In the genomic region with DNA sequence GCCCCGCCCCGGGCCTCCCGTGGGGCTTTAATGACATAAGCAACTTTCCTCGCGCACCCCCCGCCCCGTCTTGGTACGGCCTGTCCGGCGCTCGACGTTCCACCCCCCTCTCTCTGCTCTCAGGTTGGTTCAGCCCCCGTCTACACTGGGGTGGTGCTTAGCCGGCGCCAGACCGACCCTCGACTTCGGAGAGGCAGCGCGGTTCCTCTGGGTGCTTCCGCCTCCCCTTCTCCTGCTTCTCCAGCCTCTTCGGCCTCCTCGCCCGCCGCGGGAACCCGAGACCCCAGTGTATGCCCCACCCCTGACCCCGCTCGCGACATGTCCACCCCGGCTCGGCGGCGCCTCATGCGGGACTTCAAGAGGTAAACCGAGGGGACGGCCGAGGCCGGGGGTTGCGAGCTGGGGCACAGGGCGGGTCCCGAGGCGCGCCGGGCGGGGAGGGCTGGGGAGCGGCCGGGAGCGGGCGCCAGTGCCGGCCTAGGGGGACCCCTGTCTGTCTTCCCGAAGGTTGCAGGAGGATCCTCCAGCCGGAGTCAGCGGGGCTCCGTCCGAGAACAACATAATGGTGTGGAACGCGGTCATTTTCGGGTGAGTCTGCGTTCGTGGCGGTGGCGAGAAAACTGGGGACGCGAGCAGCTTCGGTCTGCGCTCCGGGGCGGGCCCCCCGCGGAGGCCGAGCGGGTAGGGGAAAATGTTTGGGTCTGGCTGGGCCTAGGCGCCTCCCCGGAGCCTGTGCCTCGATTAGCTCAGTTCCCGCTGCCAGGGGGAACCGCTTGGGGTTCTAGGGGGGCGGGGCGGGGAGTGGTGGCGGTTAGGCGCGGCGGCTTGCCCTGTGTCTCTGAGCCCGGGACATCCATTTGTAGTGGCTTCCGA, we compare ENCODE assay signal across 1 cellular context.
TF ChIP-seq lines count a peak whose summit lies in the region.

A gene (plus strand): TSS at position 170 of the 873 bp plus-strand sequence. CDS start 149 bp downstream, at position 319.

TF ChIP-seq in HepG2, 621 proteins besides CTCF, POLR2A, EP300 and RAD21 (continued from another document and continues in another):
- TF ChIP-seq, protein P1, sequence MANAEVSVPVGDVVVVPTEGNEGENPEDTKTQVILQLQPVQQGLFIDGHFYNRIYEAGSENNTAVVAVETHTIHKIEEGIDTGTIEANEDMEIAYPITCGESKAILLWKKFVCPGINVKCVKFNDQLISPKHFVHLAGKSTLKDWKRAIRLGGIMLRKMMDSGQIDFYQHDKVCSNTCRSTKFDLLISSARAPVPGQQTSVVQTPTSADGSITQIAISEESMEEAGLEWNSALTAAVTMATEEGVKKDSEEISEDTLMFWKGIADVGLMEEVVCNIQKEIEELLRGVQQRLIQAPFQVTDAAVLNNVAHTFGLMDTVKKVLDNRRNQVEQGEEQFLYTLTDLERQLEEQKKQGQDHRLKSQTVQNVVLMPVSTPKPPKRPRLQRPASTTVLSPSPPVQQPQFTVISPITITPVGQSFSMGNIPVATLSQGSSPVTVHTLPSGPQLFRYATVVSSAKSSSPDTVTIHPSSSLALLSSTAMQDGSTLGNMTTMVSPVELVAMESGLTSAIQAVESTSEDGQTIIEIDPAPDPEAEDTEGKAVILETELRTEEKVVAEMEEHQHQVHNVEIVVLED (CRISPR knock-in tag; IDR thresholded peaks at IDR 0.05; ENCODE audit: borderline replicate concordance), result peak; percentile 62
- TF ChIP-seq ZNF350 (CRISPR knock-in tag; IDR thresholded peaks at IDR 0.05; ENCODE audit: borderline replicate concordance, low read depth) (peak; percentile 14; the same call in 1 of the 2 replicates), CCDC6 (CRISPR knock-in tag; IDR thresholded peaks at IDR 0.05) (peak; percentile 20; the same call in 1 of the 2 replicates), ZNF430 (CRISPR knock-in tag; IDR thresholded peaks at IDR 0.05) (0 out of 2 replicates have a peak, but pooled peaks have one; percentile 38), HNRNPK (IDR thresholded peaks at IDR 0.05; ENCODE audit: low read depth, low read length, poor library complexity, severe bottlenecking) (no peak), ZNF274 (CRISPR knock-in tag; IDR thresholded peaks at IDR 0.05) (no peak), SAP130 (CRISPR knock-in tag; IDR thresholded peaks at IDR 0.05; ENCODE audit: low read depth) (0 out of 2 replicates have a peak, but pooled peaks have one; percentile 24), IRF2 (CRISPR knock-in tag; IDR thresholded peaks at IDR 0.05) (0 out of 2 replicates have a peak, but pooled peaks have one; percentile 32), U2AF1 (optimal IDR thresholded peaks at IDR 0.05; ENCODE audit: low read depth, low read length) (no peak), HNRNPUL1 (IDR thresholded peaks at IDR 0.05; ENCODE audit: low read depth, low read length) (no peak), ADNP (CRISPR knock-in tag; IDR thresholded peaks at IDR 0.05) (no peak), ZKSCAN1 (IDR thresholded peaks at IDR 0.05; ENCODE audit: low read length) (no peak), ZNF143 (CRISPR knock-in tag; IDR thresholded peaks at IDR 0.05) (no peak), REPIN1 (CRISPR knock-in tag; IDR thresholded peaks at IDR 0.05; ENCODE audit: borderline replicate concordance, low read depth) (no peak), ZNF263 (CRISPR knock-in tag; IDR thresholded peaks at IDR 0.05) (no peak), THAP11 (CRISPR knock-in tag; IDR thresholded peaks at IDR 0.05) (peak; percentile 45; the same call in 1 of the 2 replicates), ZNF501 (CRISPR knock-in tag; IDR thresholded peaks at IDR 0.05) (peak; percentile 63), HDAC1 (CRISPR knock-in tag; IDR thresholded peaks at IDR 0.05) (peak; percentile 58), FOXA3 (CRISPR knock-in tag; IDR thresholded peaks at IDR 0.05) (peak; percentile 13; the same call in 1 of the 2 replicates), ZFY (CRISPR knock-in tag; IDR thresholded peaks at IDR 0.05) (peak; percentile 65), PHF21A (CRISPR knock-in tag; IDR thresholded peaks at IDR 0.05) (peak; percentile 46; the same call in 1 of the 2 replicates), POLR2G (IDR thresholded peaks at IDR 0.05; ENCODE audit: low read depth, low read length) (peak; percentile 92), CENPX (CRISPR knock-in tag; IDR thresholded peaks at IDR 0.05) (no peak), HNRNPLL (IDR thresholded peaks at IDR 0.05; ENCODE audit: low read depth, low read length, poor library complexity, severe bottlenecking) (peak; percentile 47), ZNF567 (CRISPR knock-in tag; IDR thresholded peaks at IDR 0.05; ENCODE audit: borderline replicate concordance) (no peak), MIER2 (CRISPR knock-in tag; IDR thresholded peaks at IDR 0.05) (no peak), GFI1 (CRISPR knock-in tag; IDR thresholded peaks at IDR 0.05; ENCODE audit: borderline replicate concordance) (0 out of 2 replicates have a peak, but pooled peaks have one; percentile 45), FOXC1 (CRISPR knock-in tag; IDR thresholded peaks at IDR 0.05; ENCODE audit: borderline replicate concordance) (peak; percentile 17; the same call in 1 of the 2 replicates), HOXA9 (CRISPR knock-in tag; IDR thresholded peaks at IDR 0.05; ENCODE audit: borderline replicate concordance) (no peak), ZMYM4 (CRISPR knock-in tag; IDR thresholded peaks at IDR 0.05) (peak; percentile 67), PRMT3 (CRISPR knock-in tag; IDR thresholded peaks at IDR 0.05; ENCODE audit: borderline replicate concordance, low read depth) (no peak), FOXK1 (CRISPR knock-in tag; IDR thresholded peaks at IDR 0.05; ENCODE audit: borderline replicate concordance, low read depth) (peak; percentile 32; the same call in 1 of the 2 replicates), NCOA2 (CRISPR knock-in tag; IDR thresholded peaks at IDR 0.05) (no peak), MAF1 (CRISPR knock-in tag; IDR thresholded peaks at IDR 0.05; ENCODE audit: borderline replicate concordance) (no peak), HNF4G (IDR thresholded peaks at IDR 0.05; ENCODE audit: borderline replicate concordance, low read depth, low read length) (no peak), HNF4G (CRISPR knock-in tag; IDR thresholded peaks at IDR 0.05; ENCODE audit: borderline replicate concordance, low read depth) (no peak), TP53 (CRISPR knock-in tag; conservative IDR thresholded peaks at IDR 0.05) (no peak), ARNT2 (CRISPR knock-in tag; IDR thresholded peaks at IDR 0.05; ENCODE audit: low read depth) (peak; percentile 75)
- TF ChIP-seq, protein P2, sequence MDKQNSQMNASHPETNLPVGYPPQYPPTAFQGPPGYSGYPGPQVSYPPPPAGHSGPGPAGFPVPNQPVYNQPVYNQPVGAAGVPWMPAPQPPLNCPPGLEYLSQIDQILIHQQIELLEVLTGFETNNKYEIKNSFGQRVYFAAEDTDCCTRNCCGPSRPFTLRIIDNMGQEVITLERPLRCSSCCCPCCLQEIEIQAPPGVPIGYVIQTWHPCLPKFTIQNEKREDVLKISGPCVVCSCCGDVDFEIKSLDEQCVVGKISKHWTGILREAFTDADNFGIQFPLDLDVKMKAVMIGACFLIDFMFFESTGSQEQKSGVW (CRISPR knock-in tag; IDR thresholded peaks at IDR 0.05; ENCODE audit: borderline replicate concordance), result no peak
- TF ChIP-seq, protein P3, sequence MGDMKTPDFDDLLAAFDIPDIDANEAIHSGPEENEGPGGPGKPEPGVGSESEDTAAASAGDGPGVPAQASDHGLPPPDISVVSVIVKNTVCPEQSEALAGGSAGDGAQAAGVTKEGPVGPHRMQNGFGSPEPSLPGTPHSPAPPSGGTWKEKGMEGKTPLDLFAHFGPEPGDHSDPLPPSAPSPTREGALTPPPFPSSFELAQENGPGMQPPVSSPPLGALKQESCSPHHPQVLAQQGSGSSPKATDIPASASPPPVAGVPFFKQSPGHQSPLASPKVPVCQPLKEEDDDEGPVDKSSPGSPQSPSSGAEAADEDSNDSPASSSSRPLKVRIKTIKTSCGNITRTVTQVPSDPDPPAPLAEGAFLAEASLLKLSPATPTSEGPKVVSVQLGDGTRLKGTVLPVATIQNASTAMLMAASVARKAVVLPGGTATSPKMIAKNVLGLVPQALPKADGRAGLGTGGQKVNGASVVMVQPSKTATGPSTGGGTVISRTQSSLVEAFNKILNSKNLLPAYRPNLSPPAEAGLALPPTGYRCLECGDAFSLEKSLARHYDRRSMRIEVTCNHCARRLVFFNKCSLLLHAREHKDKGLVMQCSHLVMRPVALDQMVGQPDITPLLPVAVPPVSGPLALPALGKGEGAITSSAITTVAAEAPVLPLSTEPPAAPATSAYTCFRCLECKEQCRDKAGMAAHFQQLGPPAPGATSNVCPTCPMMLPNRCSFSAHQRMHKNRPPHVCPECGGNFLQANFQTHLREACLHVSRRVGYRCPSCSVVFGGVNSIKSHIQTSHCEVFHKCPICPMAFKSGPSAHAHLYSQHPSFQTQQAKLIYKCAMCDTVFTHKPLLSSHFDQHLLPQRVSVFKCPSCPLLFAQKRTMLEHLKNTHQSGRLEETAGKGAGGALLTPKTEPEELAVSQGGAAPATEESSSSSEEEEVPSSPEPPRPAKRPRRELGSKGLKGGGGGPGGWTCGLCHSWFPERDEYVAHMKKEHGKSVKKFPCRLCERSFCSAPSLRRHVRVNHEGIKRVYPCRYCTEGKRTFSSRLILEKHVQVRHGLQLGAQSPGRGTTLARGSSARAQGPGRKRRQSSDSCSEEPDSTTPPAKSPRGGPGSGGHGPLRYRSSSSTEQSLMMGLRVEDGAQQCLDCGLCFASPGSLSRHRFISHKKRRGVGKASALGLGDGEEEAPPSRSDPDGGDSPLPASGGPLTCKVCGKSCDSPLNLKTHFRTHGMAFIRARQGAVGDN (CRISPR knock-in tag; IDR thresholded peaks at IDR 0.05), result peak; percentile 78
- TF ChIP-seq, protein P4, sequence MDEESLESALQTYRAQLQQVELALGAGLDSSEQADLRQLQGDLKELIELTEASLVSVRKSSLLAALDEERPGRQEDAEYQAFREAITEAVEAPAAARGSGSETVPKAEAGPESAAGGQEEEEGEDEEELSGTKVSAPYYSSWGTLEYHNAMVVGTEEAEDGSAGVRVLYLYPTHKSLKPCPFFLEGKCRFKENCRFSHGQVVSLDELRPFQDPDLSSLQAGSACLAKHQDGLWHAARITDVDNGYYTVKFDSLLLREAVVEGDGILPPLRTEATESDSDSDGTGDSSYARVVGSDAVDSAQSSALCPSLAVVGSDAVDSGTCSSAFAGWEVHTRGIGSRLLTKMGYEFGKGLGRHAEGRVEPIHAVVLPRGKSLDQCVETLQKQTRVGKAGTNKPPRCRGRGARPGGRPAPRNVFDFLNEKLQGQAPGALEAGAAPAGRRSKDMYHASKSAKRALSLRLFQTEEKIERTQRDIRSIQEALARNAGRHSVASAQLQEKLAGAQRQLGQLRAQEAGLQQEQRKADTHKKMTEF (CRISPR knock-in tag; IDR thresholded peaks at IDR 0.05), result peak; percentile 51; the same call in 1 of the 2 replicates
- TF ChIP-seq, protein P5, sequence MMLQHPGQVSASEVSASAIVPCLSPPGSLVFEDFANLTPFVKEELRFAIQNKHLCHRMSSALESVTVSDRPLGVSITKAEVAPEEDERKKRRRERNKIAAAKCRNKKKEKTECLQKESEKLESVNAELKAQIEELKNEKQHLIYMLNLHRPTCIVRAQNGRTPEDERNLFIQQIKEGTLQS (CRISPR knock-in tag; IDR thresholded peaks at IDR 0.05), result no peak
- TF ChIP-seq, protein P6, sequence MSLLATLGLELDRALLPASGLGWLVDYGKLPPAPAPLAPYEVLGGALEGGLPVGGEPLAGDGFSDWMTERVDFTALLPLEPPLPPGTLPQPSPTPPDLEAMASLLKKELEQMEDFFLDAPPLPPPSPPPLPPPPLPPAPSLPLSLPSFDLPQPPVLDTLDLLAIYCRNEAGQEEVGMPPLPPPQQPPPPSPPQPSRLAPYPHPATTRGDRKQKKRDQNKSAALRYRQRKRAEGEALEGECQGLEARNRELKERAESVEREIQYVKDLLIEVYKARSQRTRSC (CRISPR knock-in tag; IDR thresholded peaks at IDR 0.05; ENCODE audit: low read depth), result no peak
- TF ChIP-seq, protein P7, sequence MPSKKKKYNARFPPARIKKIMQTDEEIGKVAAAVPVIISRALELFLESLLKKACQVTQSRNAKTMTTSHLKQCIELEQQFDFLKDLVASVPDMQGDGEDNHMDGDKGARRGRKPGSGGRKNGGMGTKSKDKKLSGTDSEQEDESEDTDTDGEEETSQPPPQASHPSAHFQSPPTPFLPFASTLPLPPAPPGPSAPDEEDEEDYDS (CRISPR knock-in tag; IDR thresholded peaks at IDR 0.05), result peak; percentile 74
- TF ChIP-seq, protein P8, sequence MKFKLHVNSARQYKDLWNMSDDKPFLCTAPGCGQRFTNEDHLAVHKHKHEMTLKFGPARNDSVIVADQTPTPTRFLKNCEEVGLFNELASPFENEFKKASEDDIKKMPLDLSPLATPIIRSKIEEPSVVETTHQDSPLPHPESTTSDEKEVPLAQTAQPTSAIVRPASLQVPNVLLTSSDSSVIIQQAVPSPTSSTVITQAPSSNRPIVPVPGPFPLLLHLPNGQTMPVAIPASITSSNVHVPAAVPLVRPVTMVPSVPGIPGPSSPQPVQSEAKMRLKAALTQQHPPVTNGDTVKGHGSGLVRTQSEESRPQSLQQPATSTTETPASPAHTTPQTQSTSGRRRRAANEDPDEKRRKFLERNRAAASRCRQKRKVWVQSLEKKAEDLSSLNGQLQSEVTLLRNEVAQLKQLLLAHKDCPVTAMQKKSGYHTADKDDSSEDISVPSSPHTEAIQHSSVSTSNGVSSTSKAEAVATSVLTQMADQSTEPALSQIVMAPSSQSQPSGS (CRISPR knock-in tag; IDR thresholded peaks at IDR 0.05), result peak; percentile 33; the same call in 1 of the 2 replicates
- TF ChIP-seq, protein P9, sequence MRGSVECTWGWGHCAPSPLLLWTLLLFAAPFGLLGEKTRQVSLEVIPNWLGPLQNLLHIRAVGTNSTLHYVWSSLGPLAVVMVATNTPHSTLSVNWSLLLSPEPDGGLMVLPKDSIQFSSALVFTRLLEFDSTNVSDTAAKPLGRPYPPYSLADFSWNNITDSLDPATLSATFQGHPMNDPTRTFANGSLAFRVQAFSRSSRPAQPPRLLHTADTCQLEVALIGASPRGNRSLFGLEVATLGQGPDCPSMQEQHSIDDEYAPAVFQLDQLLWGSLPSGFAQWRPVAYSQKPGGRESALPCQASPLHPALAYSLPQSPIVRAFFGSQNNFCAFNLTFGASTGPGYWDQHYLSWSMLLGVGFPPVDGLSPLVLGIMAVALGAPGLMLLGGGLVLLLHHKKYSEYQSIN (CRISPR knock-in tag; IDR thresholded peaks at IDR 0.05; ENCODE audit: borderline replicate concordance), result no peak
- TF ChIP-seq, protein P10, sequence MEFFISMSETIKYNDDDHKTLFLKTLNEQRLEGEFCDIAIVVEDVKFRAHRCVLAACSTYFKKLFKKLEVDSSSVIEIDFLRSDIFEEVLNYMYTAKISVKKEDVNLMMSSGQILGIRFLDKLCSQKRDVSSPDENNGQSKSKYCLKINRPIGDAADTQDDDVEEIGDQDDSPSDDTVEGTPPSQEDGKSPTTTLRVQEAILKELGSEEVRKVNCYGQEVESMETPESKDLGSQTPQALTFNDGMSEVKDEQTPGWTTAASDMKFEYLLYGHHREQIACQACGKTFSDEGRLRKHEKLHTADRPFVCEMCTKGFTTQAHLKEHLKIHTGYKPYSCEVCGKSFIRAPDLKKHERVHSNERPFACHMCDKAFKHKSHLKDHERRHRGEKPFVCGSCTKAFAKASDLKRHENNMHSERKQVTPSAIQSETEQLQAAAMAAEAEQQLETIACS (CRISPR knock-in tag; IDR thresholded peaks at IDR 0.05), result peak; percentile 23; the same call in 1 of the 2 replicates
